ENCODE assay signal across 8 cellular contexts in the genomic region with DNA sequence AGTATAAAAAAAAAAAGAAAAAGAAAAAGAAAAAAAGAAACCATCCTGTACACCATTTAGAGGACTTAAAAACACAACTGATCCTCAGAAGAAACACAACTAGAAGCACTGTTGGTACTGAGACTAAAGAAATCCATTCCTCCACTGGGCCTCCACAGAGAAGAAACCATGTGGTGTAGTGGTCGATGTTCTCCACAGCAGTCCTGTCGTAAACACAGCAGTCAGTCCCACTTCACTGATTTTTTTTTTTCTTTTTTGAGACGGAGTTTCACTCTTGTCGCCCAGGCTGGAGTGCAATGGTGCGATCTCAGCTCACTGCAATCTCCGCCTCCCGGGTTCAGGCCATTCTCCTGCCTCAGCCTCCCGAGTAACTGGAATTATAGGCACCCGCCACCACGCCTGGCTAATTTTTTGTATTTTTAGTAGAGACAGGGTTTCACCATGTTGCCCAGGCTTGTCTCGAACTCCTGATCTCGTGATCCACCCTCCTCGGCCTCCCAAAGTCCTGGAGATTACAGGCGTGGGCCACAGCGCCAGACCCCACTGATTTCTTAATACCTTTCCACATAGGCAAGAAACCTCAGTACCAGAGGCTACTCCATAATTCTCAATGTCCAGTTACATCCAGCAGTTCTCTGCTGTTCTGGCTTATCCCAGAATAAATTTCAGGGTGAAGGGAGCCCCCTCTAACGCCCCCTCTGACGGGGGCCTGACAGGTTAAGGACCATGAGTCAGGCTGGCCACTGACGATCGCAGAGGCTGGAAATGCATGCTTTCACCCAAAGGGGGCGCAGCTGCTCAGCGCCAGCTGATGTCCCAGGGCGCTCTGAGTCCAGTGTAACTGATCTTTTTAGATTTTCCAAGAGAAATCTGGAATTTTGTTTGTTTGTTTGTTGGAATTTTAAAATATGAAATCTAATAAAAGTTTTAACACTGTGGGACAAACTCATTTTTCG. TPM values are rescaled to one million over a fixed set of nuclear protein-coding genes. Genes with fewer than 3 reads are reported as not detected.
DNase-seq lines count a peak whose midpoint lies in the region; ATAC-seq and TF ChIP-seq lines count a peak whose summit lies in the region.

No MANE protein-coding gene starts in this region.

- H3K36me3 ChIP-seq in cardiac muscle cell (no peaks in the 10 kb centered on the region), gastrocnemius medialis (no peaks in the 10 kb centered on the region)

- H3K9me3 ChIP-seq in cardiac muscle cell (ENCODE audit: low read depth) (no peaks in the 10 kb centered on the region), gastrocnemius medialis (no peaks in the 10 kb centered on the region)

- H3K4me3 ChIP-seq in cardiac muscle cell = no peak overlapping the region
- H3K4me3 ChIP-seq in gastrocnemius medialis = peak overlapping the region in 2 of 4 donors; percentile 17 to 40

- no peak overlapping the region for H3K27ac Mint-ChIP-seq in activated CD4-positive, alpha-beta memory T cell treated with anti-CD3 and anti-CD28 coated beads, Interleukin-2, amount 10 ng/mL, durations not matched to agents 7 days and 5 days

- POLR2A ChIA-PET in activated CD4-positive, alpha-beta memory T cell treated with anti-CD3 and anti-CD28 coated beads, Interleukin-2, amount 10 ng/mL, durations not matched to agents 7 days and 5 days (lab: Charles Lee) = no interaction called here

- intact Hi-C loops in gastrocnemius medialis (cut with DNase I; ENCODE audit: low total_unique reads) = no loop called here

- H3K4me1 ChIP-seq in cardiac muscle cell (ENCODE audit: low read depth) (no peaks in the 10 kb centered on the region), gastrocnemius medialis (no peaks in the 10 kb centered on the region)

- no peak for TF ChIP-seq POLR2A in gastrocnemius medialis (IDR thresholded peaks at IDR 0.05)

- peaks cover 49% of the 10 kb centered on the region for H3K27me3 Mint-ChIP-seq in activated CD4-positive, alpha-beta memory T cell treated with anti-CD3 and anti-CD28 coated beads, Interleukin-2, amount 10 ng/mL, durations not matched to agents 7 days and 5 days

- in situ Hi-C loops in gastrocnemius medialis (cut with MboI; ENCODE audit: low sequenced_read_pairs in 4 of 4) = loop anchor here in 1 of 4 donors (10.0 kb wide), 1 partner anchor 133 kb away; no protein-coding TSS in a partner anchor

- TF ChIP-seq CTCF in cardiac muscle cell (IDR thresholded peaks at IDR 0.05; ENCODE audit: low read depth, low read length) (peak; percentile 95), gastrocnemius medialis (IDR thresholded peaks at IDR 0.05 in 4 of 5, conservative IDR thresholded peaks at IDR 0.05 in 1 of 5) (peak; percentile 23 to 65 (median 37))

- peaks cover 3% of the 10 kb centered on the region for H3K27me3 ChIP-seq in cardiac muscle cell
- no peaks in the 10 kb centered on the region for H3K27me3 ChIP-seq in gastrocnemius medialis

- no peaks in the 10 kb centered on the region for H3K4me1 Mint-ChIP-seq in activated CD4-positive, alpha-beta memory T cell treated with anti-CD3 and anti-CD28 coated beads, Interleukin-2, amount 10 ng/mL, durations not matched to agents 7 days and 5 days

- ATAC-seq in HG03354 (IDR thresholded peaks at IDR 0.05; ENCODE audit: poor library complexity, severe bottlenecking, unreplicated experiment) (peak; percentile 57), gastrocnemius medialis (peak; percentile 74 to 82), GM18868 (IDR thresholded peaks at IDR 0.05; ENCODE audit: unreplicated experiment) (no peak)

- peak overlapping the region; percentile 57 for H3K27ac ChIP-seq in cardiac muscle cell
- H3K27ac ChIP-seq in gastrocnemius medialis = no peak overlapping the region

- H3K9me3 Mint-ChIP-seq in activated CD4-positive, alpha-beta memory T cell treated with anti-CD3 and anti-CD28 coated beads, Interleukin-2, amount 10 ng/mL, durations not matched to agents 7 days and 5 days = no peaks in the 10 kb centered on the region

- H3K4me3 Mint-ChIP-seq in activated CD4-positive, alpha-beta memory T cell treated with anti-CD3 and anti-CD28 coated beads, Interleukin-2, amount 10 ng/mL, durations not matched to agents 7 days and 5 days = no peak overlapping the region

- no peaks in the 10 kb centered on the region for H3K36me3 Mint-ChIP-seq in activated CD4-positive, alpha-beta memory T cell treated with anti-CD3 and anti-CD28 coated beads, Interleukin-2, amount 10 ng/mL, durations not matched to agents 7 days and 5 days (ENCODE audit: low read depth)

- peak; percentile 23 for DNase-seq in COLO668 (lab: John Stamatoyannopoulos, UW; ENCODE audit: unreplicated experiment)
- DNase-seq in activated CD4-positive, alpha-beta memory T cell treated with anti-CD3 and anti-CD28 coated beads, Interleukin-2, amount 10 ng/mL, durations not matched to agents 7 days and 5 days = peak; percentile 28
- DNase-seq in cardiac muscle cell (ENCODE audit: low read depth in 1 of 2, low spot score in 1 of 2) = peak; percentile 63 to 65
- DNase-seq in gastrocnemius medialis = peak in 1 of 2 donors; percentile 22
- no peak for DNase-seq in NCI-H1436 treated with DMSO at 0.1 percent for 48 hours (lab: John Stamatoyannopoulos, UW)
- DNase-seq in NCI-H1048 (lab: John Stamatoyannopoulos, UW) = no peak

- CTCF ChIA-PET in activated CD4-positive, alpha-beta memory T cell treated with anti-CD3 and anti-CD28 coated beads, Interleukin-2, amount 10 ng/mL, durations not matched to agents 7 days and 5 days (lab: Charles Lee) = interaction anchor here (1.4 to 1.9 kb wide), 2 partner anchors 11 to 139 kb away, joined by 3 to 5 read pairs; no protein-coding TSS in a partner anchor

RNA-seq across cellular contexts. Expression of a gene that starts 24.8 kb away (rescaled TPM):
- not detected for total RNA-seq in activated CD4-positive, alpha-beta memory T cell treated with anti-CD3 and anti-CD28 coated beads, Interleukin-2, amount 10 ng/mL, durations not matched to agents 7 days and 5 days
- total RNA-seq in cardiac muscle cell (not detected in 2 replicates), gastrocnemius medialis (under 1 TPM in 2 of 4 donors, not detected in 2; 0.10 to 0.17 TPM)
- polyA plus RNA-seq in cardiac muscle cell = not detected in 2 replicates

RNA-seq across cellular contexts. Expression of a gene that starts 45.3 kb away (rescaled TPM):
- 10 to 100 TPM; 82.5 to 84.6 TPM for total RNA-seq in activated CD4-positive, alpha-beta memory T cell treated with anti-CD3 and anti-CD28 coated beads, Interleukin-2, amount 10 ng/mL, durations not matched to agents 7 days and 5 days
- total RNA-seq in cardiac muscle cell = 2.8 and 23.8 TPM in 2 replicates
- polyA plus RNA-seq in cardiac muscle cell = 3.1 and 25.9 TPM in 2 replicates
- under 1 TPM; 0.32 to 0.62 (median 0.37) TPM for total RNA-seq in gastrocnemius medialis

RNA-seq across cellular contexts. Expression of a gene that starts 59.4 kb away (rescaled TPM):
- total RNA-seq in activated CD4-positive, alpha-beta memory T cell treated with anti-CD3 and anti-CD28 coated beads, Interleukin-2, amount 10 ng/mL, durations not matched to agents 7 days and 5 days = not detected
- total RNA-seq in cardiac muscle cell (not detected in 2 replicates), gastrocnemius medialis (10 to 100 TPM in 1 of 4 donors, 1 to 10 TPM in 3; 3.8 to 16.2 (median 7.7) TPM)
- polyA plus RNA-seq in cardiac muscle cell = 0.86 TPM in 1 of 2 replicates, not detected in the other

RNA-seq across cellular contexts. Expression of a gene that starts 59.5 kb away (rescaled TPM):
- total RNA-seq in activated CD4-positive, alpha-beta memory T cell treated with anti-CD3 and anti-CD28 coated beads, Interleukin-2, amount 10 ng/mL, durations not matched to agents 7 days and 5 days = 10 to 100 TPM; 10.8 to 10.9 TPM
- 18.1 and 22.4 TPM in 2 replicates for total RNA-seq in cardiac muscle cell
- polyA plus RNA-seq in cardiac muscle cell = 9.6 and 13.4 TPM in 2 replicates
- 10 to 100 TPM in 1 of 4 donors, 1 to 10 TPM in 3; 4.1 to 10.3 (median 6.3) TPM for total RNA-seq in gastrocnemius medialis

Comparison
In these comparisons a context has a peak if more than half of its experiments do, and no peak if none do; other contexts are left out.
1. DNase-seq: peak in COLO668 (single experiment), activated CD4-positive, alpha-beta memory T cell treated with anti-CD3 and anti-CD28 coated beads, Interleukin-2, amount 10 ng/mL, durations not matched to agents 7 days and 5 days (single experiment) and cardiac muscle cell (2 of 2); none in NCI-H1436 treated with DMSO at 0.1 percent for 48 hours (single experiment) and NCI-H1048 (single experiment).